ENCODE assay signal across 1 cellular context in genomic region chr3:123533554-123534159, GRCh38.
TF ChIP-seq lines count a peak whose summit lies in the region.

No MANE protein-coding gene starts in this region.

TF ChIP-seq in IMR-90, 13 proteins besides CTCF, POLR2A, EP300 and RAD21 (continued from another document):
- TF ChIP-seq CHD1 (IDR thresholded peaks at IDR 0.05; ENCODE audit: low read depth, low read length) (no peak), USF2 (IDR thresholded peaks at IDR 0.05; ENCODE audit: low read depth, low read length) (no peak), BHLHE40 (IDR thresholded peaks at IDR 0.05; ENCODE audit: low read depth, low read length) (no peak)
TF ChIP-seq in IMR-90: peak in this region for 0.
